ENCODE assay signal across 28 cellular contexts in the genomic region with DNA sequence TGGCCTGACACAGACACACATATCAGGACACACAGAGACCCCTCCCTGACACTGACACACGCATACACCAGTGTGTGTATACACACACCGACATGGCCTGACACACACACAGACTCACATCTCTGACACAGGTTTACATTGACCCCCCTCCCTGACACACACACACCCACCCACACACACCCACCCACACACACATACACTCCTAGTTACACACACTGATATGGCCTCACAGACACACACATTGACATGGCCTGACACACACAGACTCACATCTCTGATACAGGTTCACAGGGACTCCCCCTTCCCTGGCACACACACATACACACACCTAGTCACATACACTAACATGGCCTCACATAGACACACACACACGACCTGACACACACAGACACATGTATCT. TPM values are rescaled to one million over a fixed set of nuclear protein-coding genes. Genes with fewer than 3 reads are reported as not detected.
"Had no signal": no experiment of that assay in that cellular context is flagged by ENCODE, and none has a peak within 500 bp of the region (broad histone marks: within the 10 kb centered on the region; RNA-seq: fewer than 3 reads in every experiment).

No MANE protein-coding gene starts in this region.

- H3K36me3 Mint-ChIP-seq: activated naive CD8-positive, alpha-beta T cell had no signal

- H3K4me3 Mint-ChIP-seq: activated B cell treated with CpG ODN at 0.5 μM for 24 hours; activated CD4-positive, alpha-beta T cell treated with anti-CD3 and anti-CD28 coated beads for 36 hours; activated naive CD8-positive, alpha-beta T cell; activated T-cell treated with anti-CD3 and anti-CD28 coated beads, Interleukin-2, amount 50 U/mL, for 24 hours; activated T-helper 17 cell treated with anti-CD3 and anti-CD28 coated beads, Interleukin-2, amount 50 U/mL, for 72 hours; central memory CD8-positive, alpha-beta T cell had no signal

- H3K9me3 Mint-ChIP-seq: activated B cell treated with CpG ODN at 0.5 μM for 24 hours; activated T-cell treated with anti-CD3 and anti-CD28 coated beads, Interleukin-2, amount 50 U/mL, for 24 hours; activated T-helper 17 cell treated with anti-CD3 and anti-CD28 coated beads, Interleukin-2, amount 50 U/mL, for 72 hours; central memory CD8-positive, alpha-beta T cell had no signal

- H3K27ac Mint-ChIP-seq: activated B cell treated with CpG ODN at 0.5 μM for 24 hours; activated CD4-positive, alpha-beta T cell treated with anti-CD3 and anti-CD28 coated beads for 36 hours; activated naive CD8-positive, alpha-beta T cell; activated T-cell treated with anti-CD3 and anti-CD28 coated beads, Interleukin-2, amount 50 U/mL, for 24 hours; activated T-helper 17 cell treated with anti-CD3 and anti-CD28 coated beads, Interleukin-2, amount 50 U/mL, for 72 hours; progenitor cell of endocrine pancreas had no signal

- ATAC-seq: activated CD4-positive, alpha-beta T cell treated with anti-CD3 and anti-CD28 coated beads for 36 hours; activated T-helper 17 cell treated with anti-CD3 and anti-CD28 coated beads, Interleukin-2, amount 50 U/mL, for 72 hours; gastrocnemius medialis; left cardiac atrium had no signal

- H3K27me3 ChIP-seq: adrenal gland, ascending aorta, breast epithelium, colonic mucosa, dorsolateral prefrontal cortex, esophagus squamous epithelium, gastrocnemius medialis, thyroid gland had no signal

- H3K9me3 ChIP-seq: adrenal gland, ascending aorta, breast epithelium, colonic mucosa, esophagus squamous epithelium, gastrocnemius medialis, thyroid gland had no signal

- H3K36me3 ChIP-seq: adrenal gland, ascending aorta, breast epithelium, colonic mucosa, esophagus squamous epithelium, gastrocnemius medialis, thyroid gland had no signal

- H3K4me3 ChIP-seq: adrenal gland, ascending aorta, breast epithelium, colonic mucosa, dorsolateral prefrontal cortex, esophagus squamous epithelium, gastrocnemius medialis, thyroid gland had no signal

- H3K27ac ChIP-seq: adrenal gland, ascending aorta, breast epithelium, colonic mucosa, esophagus squamous epithelium, gastrocnemius medialis, thyroid gland had no signal

- H3K4me1 ChIP-seq: adrenal gland, breast epithelium, colonic mucosa, thyroid gland had no signal

- DNase-seq: activated B cell treated with CpG ODN at 0.5 μM for 24 hours; activated CD4-positive, alpha-beta T cell treated with anti-CD3 and anti-CD28 coated beads for 36 hours; activated CD4-positive, alpha-beta T cell treated with anti-CD3 and anti-CD28 coated beads, Interleukin-2, amount 50 U/mL, for 4 hours; activated CD8-positive, alpha-beta memory T cell treated with anti-CD3 and anti-CD28 coated beads for 24 hours; activated CD8-positive, alpha-beta memory T cell treated with anti-CD3 and anti-CD28 coated beads, Interleukin-2, amount 50 U/mL, for 4 hours; activated T-cell treated with anti-CD3 and anti-CD28 coated beads, Interleukin-2, amount 50 U/mL, for 24 hours; adrenal gland; colonic mucosa; dorsolateral prefrontal cortex; esophagus squamous epithelium; gastrocnemius medialis; hypothalamus; left cardiac atrium; retina; stimulated activated CD4-positive, alpha-beta T cell treated with anti-CD3 and anti-CD28 coated beads, Interleukin-4, amount 100 ng/mL, for 1 hour; stimulated activated naive CD4-positive, alpha-beta T cell treated with Interleukin-2 at 50 U/mL for 16 hours; T-helper 1 cell; thyroid gland had no signal

RNA-seq across cellular contexts. Expression of gene DAND5, which starts 21.5 kb away (rescaled TPM):
- total RNA-seq: activated B cell treated with CpG ODN at 0.5 μM for 24 hours, ascending aorta, breast epithelium, esophagus squamous epithelium, gastrocnemius medialis, mononuclear cell, osteocyte, progenitor cell of endocrine pancreas, ureter had no signal
- polyA plus RNA-seq: liver had no signal
